In genomic region chr17:4788159-4788806, GRCh38 we compare ENCODE assay signal across 7 cellular contexts. TPM values are rescaled to one million over a fixed set of nuclear protein-coding genes. Genes with fewer than 3 reads are reported as not detected.
DNase-seq lines count a peak whose midpoint lies in the region; ATAC-seq, FAIRE-seq and TF ChIP-seq lines count a peak whose summit lies in the region.
"Had no signal": no experiment of that assay in that cellular context is flagged by ENCODE, and none has a peak within 500 bp of the region (broad histone marks: within the 10 kb centered on the region; RNA-seq: fewer than 3 reads in every experiment).

No MANE protein-coding gene starts in this region.

- WGBS in HepG2 (ENCODE audit: low lambda C conversion rate) = 3% methylated on average over 14 of the region's 14 CpGs

- H3K27ac ChIP-seq in HepG2 (ENCODE audit: extremely low read length, insufficient read depth, low read length) = peak overlapping the region; percentile 96

- H3K79me2 ChIP-seq in HepG2 (ENCODE audit: insufficient read depth, low read length) = peaks cover 15% of the 10 kb centered on the region

- H2AFZ ChIP-seq in HepG2 (ENCODE audit: low read length) = no peak overlapping the region

- no peak for FAIRE-seq in HepG2 (lab: Jason Lieb, UNC)

- H3K4me2 ChIP-seq in HepG2 (ENCODE audit: low read depth, low read length) = peak overlapping the region; percentile 96

- in situ Hi-C loops in HepG2 (cut with HindIII; ENCODE audit: extremely low pct_ligation_motif_present, low pct_unique_long_range_greater_than_20kb) = loop anchor here (10.0 kb wide), 1 partner anchor 53 kb away; the partner anchor contains the start of genes CXCL16, MED11 and ZMYND15

- peaks cover 28% of the 10 kb centered on the region for H3K4me1 ChIP-seq in HepG2 (ENCODE audit: insufficient read depth, low read length)

- no peaks in the 10 kb centered on the region for H3K36me3 ChIP-seq in BJ (ENCODE audit: control insufficient read depth, insufficient read depth, low read length)
- peaks cover 0 to 3% of the 10 kb centered on the region in 2 experiments; a peak in 3 of 5 replicates for H3K36me3 ChIP-seq in HepG2 (replicated peaks in 1 of 2; ENCODE audit: control insufficient read depth in 1 of 2, insufficient read depth in 2 of 2, low read length in 2 of 2)

- DNase-seq in BJ (ENCODE audit: low read depth) (no peak), RKO (ENCODE audit: low spot score) (peak; percentile 65), HepG2 (ENCODE audit: low spot score) (no peak)
- no peak for DNase-seq in stimulated activated CD8-positive, alpha-beta memory T cell treated with anti-CD3 and anti-CD28 coated beads, Interleukin-4, amount 100 ng/mL, for 48 hours
- DNase-seq: stimulated activated CD4-positive, alpha-beta T cell treated with anti-CD3 and anti-CD28 coated beads, Interleukin-1b, Interleukin-23, amount 100 ng/mL, for 48 hours had no signal

- TSS peak; percentile 78 for BruUV-seq in HepG2 (replicated peaks; lab: Mats Ljungman, UMichigan)

- TF ChIP-seq POLR2A in HepG2 (IDR thresholded peaks at IDR 0.05; ENCODE audit: insufficient read depth in 1 of 2, low read depth in 2 of 2, low read length in 2 of 2) = no peak

- TF ChIP-seq CTCF in BJ (IDR thresholded peaks at IDR 0.05; ENCODE audit: insufficient read depth, low read depth, low read length) = 0 out of 2 replicates have a peak, but pooled peaks have one; percentile 3
- no peak for TF ChIP-seq CTCF in HepG2 (CRISPR knock-in tag; IDR thresholded peaks at IDR 0.05)

- peak overlapping the region; percentile 97 for H3K9ac ChIP-seq in HepG2 (ENCODE audit: insufficient read depth, low read depth, low read length)

- peaks cover 8% of the 10 kb centered on the region for H3K27me3 ChIP-seq in BJ (ENCODE audit: control insufficient read depth, insufficient read depth, low read length)
- H3K27me3 ChIP-seq in HepG2 (ENCODE audit: control insufficient read depth in 1 of 2, insufficient read depth in 2 of 2, low read length in 2 of 2) = no peaks in the 10 kb centered on the region; a peak in 1 of 5 replicates

- H4K20me1 ChIP-seq in HepG2 (ENCODE audit: insufficient read depth, low read length) = no peaks in the 10 kb centered on the region

- TF ChIP-seq EP300 in HepG2 (IDR thresholded peaks at IDR 0.05; ENCODE audit: low read depth in 2 of 2, low read length in 2 of 2) = no peak
- no peak for TF ChIP-seq EP300 in HepG2 (CRISPR knock-in tag; IDR thresholded peaks at IDR 0.05; ENCODE audit: borderline replicate concordance)

- no peaks in the 10 kb centered on the region for H3K9me3 ChIP-seq in HepG2 (ENCODE audit: low read length)

- intact Hi-C loops in HepG2 (cut with micrococcal nuclease; ENCODE audit: unreplicated experiment) = loop anchor here (1.0 to 2.0 kb wide), 3 partner anchors 29 to 78 kb away; partner anchors contain the start of genes ARRB2 and MED11

- peak; percentile 51 for ATAC-seq in HepG2
- no peak for ATAC-seq in HG02973 (IDR thresholded peaks at IDR 0.05; ENCODE audit: unreplicated experiment)
- no peak for ATAC-seq in HG02870 (IDR thresholded peaks at IDR 0.05; ENCODE audit: unreplicated experiment)

- TF ChIP-seq RAD21 in HepG2 (CRISPR knock-in tag; IDR thresholded peaks at IDR 0.05) = no peak

- POLR2A ChIA-PET in BJ (lab: Charles Lee) = interaction anchor here (0.6 kb wide), 1 partner anchor 242 kb away, joined by 10 read pairs; no protein-coding TSS in a partner anchor
- POLR2A ChIA-PET in HepG2 (lab: Yijun Ruan, JAX) = interaction anchor here (0.7 to 6.4 kb wide), 22 partner anchors 8 to 179 kb away, joined by 3 to 317 read pairs (median 8); partner anchors contain the start of genes ARRB2, MED11, MINK1 and PELP1

- CTCF ChIA-PET in BJ (lab: Yijun Ruan, JAX) (interaction anchor here (0.6 to 7.9 kb wide), 18 partner anchors 12 to 219 kb away, joined by 3 to 112 read pairs (median 4); partner anchors contain the start of genes ARRB2, C17orf107 and TM4SF5), HepG2 (lab: Yijun Ruan, JAX; ENCODE audit: low intra/inter-chr PET ratio, low total read pairs) (interaction anchor here (1.3 to 4.1 kb wide), 4 partner anchors 10 to 101 kb away, joined by 4 to 51 read pairs (median 7); partner anchors contain the start of gene MED11)

- H3K4me3 ChIP-seq in BJ (ENCODE audit: low read depth, low read length) (no peak overlapping the region), HepG2 (replicated peaks in 1 of 3; ENCODE audit: insufficient read depth in 1 of 3, low read depth in 2 of 3, low read length in 3 of 3) (peak overlapping the region; percentile 89 to 94 (median 91); a peak in 5 of 6 replicates)

RNA-seq across cellular contexts. Expression of gene GLTPD2, which starts 0.5 kb away (rescaled TPM):
- not detected in 2 replicates for polyA plus RNA-seq in BJ (2011; rRNA removed)
- not detected in 2 replicates for polyA minus RNA-seq in BJ (2011; rRNA and poly(A)+ RNA removed)
- total RNA-seq in HepG2 (2016; rRNA removed; fragmentation: Illumina TruSeq; extraction: Trizol) = 6.0 and 12.9 TPM in 2 replicates
- total RNA-seq in HepG2 (2016; cell fraction: cytosol; rRNA removed; fragmentation: Illumina TruSeq; extraction: Trizol; ENCODE audit: low read depth) = 5.5 and 8.4 TPM in 2 replicates
- total RNA-seq in HepG2 (2016; cell fraction: insoluble cytoplasmic fraction; rRNA removed; fragmentation: Illumina TruSeq; extraction: Trizol) = 5.7 and 10.6 TPM in 2 replicates
- total RNA-seq in HepG2 (2016; cell fraction: membrane; rRNA removed; fragmentation: Illumina TruSeq; extraction: Trizol) = 7.1 and 10.3 TPM in 2 replicates
- 6.3 and 8.8 TPM in 2 replicates for total RNA-seq in HepG2 (2016; cell fraction: nucleus; rRNA removed; fragmentation: Illumina TruSeq; extraction: Trizol)
- polyA plus RNA-seq in HepG2 (2011; rRNA removed) = 7.5 and 14.9 TPM in 2 replicates
- 14.5 and 28.0 TPM in 2 replicates for polyA plus RNA-seq in HepG2 (2011; cell fraction: cytosol; rRNA removed)
- 60.5 and 62.9 TPM in 2 replicates for polyA plus RNA-seq in HepG2 (2011; cell fraction: nucleus; rRNA removed)
- 6.0 and 8.3 TPM in 2 replicates for polyA plus RNA-seq in HepG2 (2012)
- polyA plus RNA-seq in HepG2 (2016; cell fraction: cytosol; fragmentation: Illumina TruSeq; extraction: Trizol; ENCODE audit: low read depth) = 7.8 and 10.4 TPM in 2 replicates
- 5.9 and 9.4 TPM in 2 replicates for polyA plus RNA-seq in HepG2 (2016; cell fraction: insoluble cytoplasmic fraction; fragmentation: Illumina TruSeq; extraction: Trizol; ENCODE audit: low read depth)
- polyA plus RNA-seq in HepG2 (2016; cell fraction: membrane; fragmentation: Illumina TruSeq; extraction: Trizol; ENCODE audit: low read depth) = 6.1 and 8.5 TPM in 2 replicates
- 15.6 and 18.6 TPM in 2 replicates for polyA plus RNA-seq in HepG2 (2016; cell fraction: nucleus; fragmentation: Illumina TruSeq; extraction: Trizol; ENCODE audit: insufficient read depth, low read depth)
- 7.7 TPM in 1 of 2 replicates, not detected in the other for polyA minus RNA-seq in HepG2 (2011; rRNA and poly(A)+ RNA removed; ENCODE audit: low replicate concordance)
- 12.0 and 12.4 TPM in 2 replicates for polyA minus RNA-seq in HepG2 (2011; cell fraction: cytosol; rRNA and poly(A)+ RNA removed)
- 3.1 and 3.6 TPM in 2 replicates for polyA minus RNA-seq in HepG2 (2011; cell fraction: nucleus; rRNA and poly(A)+ RNA removed)

RNA-seq across cellular contexts. Expression of gene VMO1, which starts 2.1 kb away (rescaled TPM):
- polyA plus RNA-seq in BJ (2011; rRNA removed) (0.27 and 0.92 TPM in 2 replicates), HepG2 (2011; rRNA removed) (0.13 TPM in 1 of 2 replicates, not detected in the other)
- polyA minus RNA-seq in BJ (2011; rRNA and poly(A)+ RNA removed) = not detected in 2 replicates
- not detected in 2 replicates for total RNA-seq in HepG2 (2016; rRNA removed; fragmentation: Illumina TruSeq; extraction: Trizol)
- 0.71 TPM in 1 of 2 replicates, not detected in the other for total RNA-seq in HepG2 (2016; cell fraction: cytosol; rRNA removed; fragmentation: Illumina TruSeq; extraction: Trizol; ENCODE audit: low read depth)
- total RNA-seq in HepG2 (2016; cell fraction: insoluble cytoplasmic fraction; rRNA removed; fragmentation: Illumina TruSeq; extraction: Trizol) = 0.22 TPM in 1 of 2 replicates, not detected in the other
- total RNA-seq in HepG2 (2016; cell fraction: membrane; rRNA removed; fragmentation: Illumina TruSeq; extraction: Trizol) = 0.25 and 0.65 TPM in 2 replicates
- total RNA-seq in HepG2 (2016; cell fraction: nucleus; rRNA removed; fragmentation: Illumina TruSeq; extraction: Trizol) = 1.2 TPM in 1 of 2 replicates, not detected in the other
- polyA plus RNA-seq in HepG2 (2011; cell fraction: cytosol; rRNA removed) = 0.23 TPM in 1 of 2 replicates, not detected in the other
- polyA plus RNA-seq in HepG2 (2011; cell fraction: nucleus; rRNA removed) = 0.29 and 0.38 TPM in 2 replicates
- polyA plus RNA-seq in HepG2 (2012) = 0.64 and 1.1 TPM in 2 replicates
- polyA plus RNA-seq in HepG2 (2016; cell fraction: cytosol; fragmentation: Illumina TruSeq; extraction: Trizol; ENCODE audit: low read depth) = 0.31 and 0.49 TPM in 2 replicates
- not detected in 2 replicates for polyA plus RNA-seq in HepG2 (2016; cell fraction: insoluble cytoplasmic fraction; fragmentation: Illumina TruSeq; extraction: Trizol; ENCODE audit: low read depth)
- 0.56 TPM in 1 of 2 replicates, not detected in the other for polyA plus RNA-seq in HepG2 (2016; cell fraction: membrane; fragmentation: Illumina TruSeq; extraction: Trizol; ENCODE audit: low read depth)
- 0.98 TPM in 1 of 2 replicates, not detected in the other for polyA plus RNA-seq in HepG2 (2016; cell fraction: nucleus; fragmentation: Illumina TruSeq; extraction: Trizol; ENCODE audit: insufficient read depth, low read depth)
- polyA minus RNA-seq in HepG2 (2011; rRNA and poly(A)+ RNA removed; ENCODE audit: low replicate concordance) = not detected in 2 replicates
- polyA minus RNA-seq in HepG2 (2011; cell fraction: cytosol; rRNA and poly(A)+ RNA removed) = not detected in 2 replicates
- not detected in 2 replicates for polyA minus RNA-seq in HepG2 (2011; cell fraction: nucleus; rRNA and poly(A)+ RNA removed)

RNA-seq across cellular contexts. Expression of gene PSMB6, which starts 7.7 kb away (rescaled TPM):
- polyA plus RNA-seq in BJ (2011; rRNA removed) (222 and 289 TPM in 2 replicates), HepG2 (2011; rRNA removed) (277 and 298 TPM in 2 replicates)
- 105 and 157 TPM in 2 replicates for polyA minus RNA-seq in BJ (2011; rRNA and poly(A)+ RNA removed)
- total RNA-seq in HepG2 (2016; rRNA removed; fragmentation: Illumina TruSeq; extraction: Trizol) = 264 and 335 TPM in 2 replicates
- total RNA-seq in HepG2 (2016; cell fraction: cytosol; rRNA removed; fragmentation: Illumina TruSeq; extraction: Trizol; ENCODE audit: low read depth) = 57.3 and 59.4 TPM in 2 replicates
- 269 and 361 TPM in 2 replicates for total RNA-seq in HepG2 (2016; cell fraction: insoluble cytoplasmic fraction; rRNA removed; fragmentation: Illumina TruSeq; extraction: Trizol)
- 65.0 and 66.7 TPM in 2 replicates for total RNA-seq in HepG2 (2016; cell fraction: membrane; rRNA removed; fragmentation: Illumina TruSeq; extraction: Trizol)
- total RNA-seq in HepG2 (2016; cell fraction: nucleus; rRNA removed; fragmentation: Illumina TruSeq; extraction: Trizol) = 82.3 and 83.2 TPM in 2 replicates
- 294 and 383 TPM in 2 replicates for polyA plus RNA-seq in HepG2 (2011; cell fraction: cytosol; rRNA removed)
- polyA plus RNA-seq in HepG2 (2011; cell fraction: nucleus; rRNA removed) = 65.4 and 72.8 TPM in 2 replicates
- polyA plus RNA-seq in HepG2 (2012) = 114 and 127 TPM in 2 replicates
- 63.2 and 64.9 TPM in 2 replicates for polyA plus RNA-seq in HepG2 (2016; cell fraction: cytosol; fragmentation: Illumina TruSeq; extraction: Trizol; ENCODE audit: low read depth)
- 325 and 358 TPM in 2 replicates for polyA plus RNA-seq in HepG2 (2016; cell fraction: insoluble cytoplasmic fraction; fragmentation: Illumina TruSeq; extraction: Trizol; ENCODE audit: low read depth)
- polyA plus RNA-seq in HepG2 (2016; cell fraction: membrane; fragmentation: Illumina TruSeq; extraction: Trizol; ENCODE audit: low read depth) = 57.2 and 57.4 TPM in 2 replicates
- polyA plus RNA-seq in HepG2 (2016; cell fraction: nucleus; fragmentation: Illumina TruSeq; extraction: Trizol; ENCODE audit: insufficient read depth, low read depth) = 132 and 142 TPM in 2 replicates
- polyA minus RNA-seq in HepG2 (2011; rRNA and poly(A)+ RNA removed; ENCODE audit: low replicate concordance) = 315 and 412 TPM in 2 replicates
- polyA minus RNA-seq in HepG2 (2011; cell fraction: cytosol; rRNA and poly(A)+ RNA removed) = 66.1 and 85.4 TPM in 2 replicates
- 22.1 and 23.0 TPM in 2 replicates for polyA minus RNA-seq in HepG2 (2011; cell fraction: nucleus; rRNA and poly(A)+ RNA removed)

RNA-seq across cellular contexts. Expression of gene TM4SF5, which starts 16.6 kb away (rescaled TPM):
- polyA plus RNA-seq in BJ (2011; rRNA removed) = not detected in 2 replicates
- not detected in 2 replicates for polyA minus RNA-seq in BJ (2011; rRNA and poly(A)+ RNA removed)
- total RNA-seq in HepG2 (2016; rRNA removed; fragmentation: Illumina TruSeq; extraction: Trizol) = 15.6 and 30.1 TPM in 2 replicates
- total RNA-seq in HepG2 (2016; cell fraction: cytosol; rRNA removed; fragmentation: Illumina TruSeq; extraction: Trizol; ENCODE audit: low read depth) = 8.3 and 9.3 TPM in 2 replicates
- 14.2 and 28.3 TPM in 2 replicates for total RNA-seq in HepG2 (2016; cell fraction: insoluble cytoplasmic fraction; rRNA removed; fragmentation: Illumina TruSeq; extraction: Trizol)
- 6.7 and 7.5 TPM in 2 replicates for total RNA-seq in HepG2 (2016; cell fraction: membrane; rRNA removed; fragmentation: Illumina TruSeq; extraction: Trizol)
- 22.4 and 30.8 TPM in 2 replicates for total RNA-seq in HepG2 (2016; cell fraction: nucleus; rRNA removed; fragmentation: Illumina TruSeq; extraction: Trizol)
- polyA plus RNA-seq in HepG2 (2011; rRNA removed) = 126 and 152 TPM in 2 replicates
- polyA plus RNA-seq in HepG2 (2011; cell fraction: cytosol; rRNA removed) = 222 and 275 TPM in 2 replicates
- polyA plus RNA-seq in HepG2 (2011; cell fraction: nucleus; rRNA removed) = 301 and 304 TPM in 2 replicates
- 238 and 268 TPM in 2 replicates for polyA plus RNA-seq in HepG2 (2012)
- 15.7 and 17.8 TPM in 2 replicates for polyA plus RNA-seq in HepG2 (2016; cell fraction: cytosol; fragmentation: Illumina TruSeq; extraction: Trizol; ENCODE audit: low read depth)
- polyA plus RNA-seq in HepG2 (2016; cell fraction: insoluble cytoplasmic fraction; fragmentation: Illumina TruSeq; extraction: Trizol; ENCODE audit: low read depth) = 26.8 and 28.2 TPM in 2 replicates
- polyA plus RNA-seq in HepG2 (2016; cell fraction: membrane; fragmentation: Illumina TruSeq; extraction: Trizol; ENCODE audit: low read depth) = 14.0 and 14.2 TPM in 2 replicates
- 81.8 and 84.4 TPM in 2 replicates for polyA plus RNA-seq in HepG2 (2016; cell fraction: nucleus; fragmentation: Illumina TruSeq; extraction: Trizol; ENCODE audit: insufficient read depth, low read depth)
- 154 TPM in 1 of 2 replicates, not detected in the other for polyA minus RNA-seq in HepG2 (2011; rRNA and poly(A)+ RNA removed; ENCODE audit: low replicate concordance)
- polyA minus RNA-seq in HepG2 (2011; cell fraction: cytosol; rRNA and poly(A)+ RNA removed) = 71.3 and 75.3 TPM in 2 replicates
- 28.6 and 33.3 TPM in 2 replicates for polyA minus RNA-seq in HepG2 (2011; cell fraction: nucleus; rRNA and poly(A)+ RNA removed)
